ENCODE assay signal across 16 cellular contexts in genomic region chr7:134461921-134462320, GRCh38. TPM values are rescaled to one million over a fixed set of nuclear protein-coding genes. Genes with fewer than 3 reads are reported as not detected.
A peak's percentile ranks its signal among the peaks of the same experiment; 100 is the strongest.
DNase-seq lines count a peak whose midpoint lies in the region; FAIRE-seq and TF ChIP-seq lines count a peak whose summit lies in the region.
"Had no signal": no experiment of that assay in that cellular context is flagged by ENCODE, and none has a peak within 500 bp of the region (broad histone marks: within the 10 kb centered on the region; RNA-seq: fewer than 3 reads in every experiment).

No MANE protein-coding gene starts in this region.

- H4K20me1 ChIP-seq in GM23248 (ENCODE audit: insufficient read depth): no peaks in the 10 kb centered on the region
- no peaks in the 10 kb centered on the region for H4K20me1 ChIP-seq in fibroblast of lung (ENCODE audit: control insufficient read depth, extremely low read depth, insufficient read depth, low read length)

- peak overlapping the region; percentile 63 for H3K27ac ChIP-seq in GM23248
- peak overlapping the region; percentile 47 for H3K27ac ChIP-seq in fibroblast of lung (ENCODE audit: insufficient read depth, low read length)
- no peak overlapping the region for H3K27ac ChIP-seq in transverse colon
- H3K27ac ChIP-seq: BLaER1 had no signal

- H3K36me3 ChIP-seq in GM23248 (ENCODE audit: low read depth) (no peaks in the 10 kb centered on the region), fibroblast of lung (ENCODE audit: control insufficient read depth, insufficient read depth, low read length) (no peaks in the 10 kb centered on the region), transverse colon (no peaks in the 10 kb centered on the region)

- peaks cover 14% of the 10 kb centered on the region for H3K79me2 ChIP-seq in GM23248 (ENCODE audit: insufficient read depth)
- peaks cover 6% of the 10 kb centered on the region for H3K79me2 ChIP-seq in fibroblast of lung (ENCODE audit: control insufficient read depth, insufficient read depth, low read length)

- peaks cover 20% of the 10 kb centered on the region for H3F3A ChIP-seq in GM23248 (ENCODE audit: insufficient read depth)

- H3K4me3 ChIP-seq in GM23248 (0 out of 2 replicates have a peak overlapping the region, but pooled peaks have one; percentile 32), fibroblast of lung (replicated peaks in 1 of 4; ENCODE audit: control extremely low read depth in 1 of 4, insufficient read depth in 1 of 4, low read depth in 3 of 4, low read length in 4 of 4) (no peak overlapping the region), transverse colon (no peak overlapping the region)
- H3K4me3 ChIP-seq: BLaER1 had no signal

- intact Hi-C loops in transverse colon (cut with DNase I; ENCODE audit: low total_unique reads): loop anchor here (10.0 kb wide), 1 partner anchor 1043 kb away; no protein-coding TSS in a partner anchor

- TF ChIP-seq CTCF in fibroblast of lung (conservative IDR thresholded peaks at IDR 0.05 in 1 of 2, IDR thresholded peaks at IDR 0.05 in 1 of 2; ENCODE audit: low read depth in 1 of 2, low read length in 2 of 2) (no peak), transverse colon (IDR thresholded peaks at IDR 0.05) (no peak)

- no peak overlapping the region for H3K9ac ChIP-seq in GM23248
- no peak overlapping the region for H3K9ac ChIP-seq in fibroblast of lung (ENCODE audit: insufficient read depth, low read length)
- H3K9ac ChIP-seq: BLaER1 had no signal

- no peaks in the 10 kb centered on the region for H3K27me3 ChIP-seq in GM23248 (replicated peaks; ENCODE audit: insufficient read depth)
- no peaks in the 10 kb centered on the region for H3K27me3 ChIP-seq in fibroblast of lung (ENCODE audit: control insufficient read depth, insufficient read depth, low read length)
- no peaks in the 10 kb centered on the region for H3K27me3 ChIP-seq in transverse colon
- H3K27me3 ChIP-seq: BLaER1 had no signal

- in situ Hi-C loops in GM23248 (cut with MboI) (no loop called here), transverse colon (cut with MboI; ENCODE audit: low pct_ligation_motif_present in 1 of 4, low pct_unique_long_range_greater_than_20kb in 1 of 4, low sequenced_read_pairs in 3 of 4) (no loop called here)

- no peak overlapping the region for H2AFZ ChIP-seq in GM23248
- H2AFZ ChIP-seq in fibroblast of lung (ENCODE audit: low read length): no peak overlapping the region

- no peak for TF ChIP-seq EP300 in transverse colon (IDR thresholded peaks at IDR 0.05; ENCODE audit: low read depth)

- H3K4me2 ChIP-seq in GM23248 (ENCODE audit: unreplicated experiment) (peak overlapping the region; percentile 26), fibroblast of lung (ENCODE audit: extremely low read depth, insufficient read depth, low read length) (peak overlapping the region; percentile 36)
- H3K4me2 ChIP-seq: BLaER1 had no signal

- H3K9me3 ChIP-seq in GM23248 (ENCODE audit: low read depth) (peaks cover 3% of the 10 kb centered on the region), fibroblast of lung (ENCODE audit: control insufficient read depth, insufficient read depth, low read depth, low read length) (no peaks in the 10 kb centered on the region), transverse colon (peaks cover 0 to 5% of the 10 kb centered on the region in 2 donors)

- 50 to 55% methylated on average over 1 of the region's 1 CpG for WGBS in GM23248 (ENCODE audit: low coverage in 1 of 2, low lambda C conversion rate in 2 of 2, missing lambda C conversion rate in 2 of 2), 2 experiments
- WGBS in transverse colon (ENCODE audit: low coverage in 1 of 2), 2 donors: 88% methylated on average over 1 of the region's 1 CpG; no CpG with 5 or more reads in 1 of the 2 donors

- no peak for TF ChIP-seq POLR2A in transverse colon (IDR thresholded peaks at IDR 0.05)

- peaks cover 32% of the 10 kb centered on the region for H3K4me1 ChIP-seq in GM23248 (ENCODE audit: insufficient read depth)
- H3K4me1 ChIP-seq in fibroblast of lung (ENCODE audit: control insufficient read depth, extremely low read depth, insufficient read depth, low read length): peaks cover 12% of the 10 kb centered on the region
- peaks cover 4 to 18% (median 8%) of the 10 kb centered on the region in 4 donors for H3K4me1 ChIP-seq in transverse colon

- DNase-seq in GM23248: peak; percentile 19
- DNase-seq in RCC 7860 (ENCODE audit: low spot score): peak; percentile 87
- no peak for DNase-seq in fibroblast of lung (ENCODE audit: low read depth in 2 of 2)
- DNase-seq in renal cortical epithelial cell (ENCODE audit: low read depth): peak; percentile 48
- DNase-seq in transverse colon: no peak
- no peak for DNase-seq in OCI-M1 (lab: John Stamatoyannopoulos, UW)
- DNase-seq in HUDEP-2 (lab: John Stamatoyannopoulos, UW; ENCODE audit: unreplicated experiment in 76 of 76): no peak
- no peak for DNase-seq in NOMO-1 treated with dmso at 0.1 percent for 144 hours (lab: John Stamatoyannopoulos, UW; ENCODE audit: unreplicated experiment)
- DNase-seq: CD8-positive, alpha-beta memory T cell; H7; NCI-H1092 treated with DMSO at 0.1 percent for 48 hours; NCI-H1694; NCI-H2107; NCI-H748 treated with DMSO at 0.1 percent for 48 hours; SIG-M5 had no signal

- FAIRE-seq in RCC 7860 (lab: Jason Lieb, UNC): no peak

- no peaks in the 10 kb centered on the region for H3K9me2 ChIP-seq in GM23248 (ENCODE audit: insufficient read depth)

RNA-seq across cellular contexts. Expression of gene AKR1B1, which starts 3.0 kb away (rescaled TPM):
- total RNA-seq in GM23248 (2014; rRNA removed; shearing (Covaris generic)): 55.1 and 61.0 TPM in 2 replicates
- polyA plus RNA-seq in GM23248 (2016; fragmentation: Nextera tagmentation; extraction: Ambion mirVana): 164 and 176 TPM in 2 replicates
- 89.6 and 213 TPM in 2 replicates for total RNA-seq in fibroblast of lung
- polyA plus RNA-seq in fibroblast of lung: 170 and 238 TPM in 2 replicates
- polyA plus RNA-seq in fibroblast of lung (2012): 142 and 209 TPM in 2 replicates
- polyA minus RNA-seq in fibroblast of lung (ENCODE audit: low replicate concordance): 87.7 and 121 TPM in 2 replicates
- total RNA-seq in renal cortical epithelial cell: 931 and 988 TPM in 2 replicates
- 10 to 100 TPM in 3 of 4 donors, 1 to 10 TPM in 1; 6.4 to 37.2 (median 19.4) TPM for total RNA-seq in transverse colon

Comparison
In these comparisons a context has a peak if more than half of its experiments do, and no peak if none do; other contexts are left out.
1. DNase-seq: peak in GM23248 (single experiment), RCC 7860 (single experiment) and renal cortical epithelial cell (single experiment); none in fibroblast of lung (0 of 2), transverse colon (single experiment), OCI-M1 (single experiment), HUDEP-2 (0 of 76) and NOMO-1 treated with dmso at 0.1 percent for 144 hours (single experiment).
2. H3K27ac ChIP-seq: peak in GM23248 (single experiment) and fibroblast of lung (single experiment); none in transverse colon (0 of 4).